16 cellular contexts compared by ENCODE assay signal in genomic region chrX:39766882-39767281, GRCh38.
DNase-seq lines count a peak whose midpoint lies in the region; ATAC-seq and TF ChIP-seq lines count a peak whose summit lies in the region.
"Had no signal": no experiment of that assay in that cellular context is flagged by ENCODE, and none has a peak within 500 bp of the region (broad histone marks: within the 10 kb centered on the region; RNA-seq: fewer than 3 reads in every experiment).

No MANE protein-coding gene starts in this region.

- peaks cover 23% of the 10 kb centered on the region for H3K4me1 ChIP-seq in CD8-positive, alpha-beta T cell (ENCODE audit: insufficient read depth, low read length)

- no peaks in the 10 kb centered on the region for H3K36me3 ChIP-seq in CD8-positive, alpha-beta T cell (ENCODE audit: insufficient read depth, low read length)

- peak overlapping the region; percentile 93 for H3K27ac Mint-ChIP-seq in CD8-positive, alpha-beta T cell
- no peak overlapping the region for H3K27ac Mint-ChIP-seq in activated T-helper 17 cell treated with anti-CD3 and anti-CD28 coated beads, Interleukin-2, amount 50 U/mL, for 72 hours
- H3K27ac Mint-ChIP-seq: dendritic cell treated with granulocyte-macrophage colony-stimulating factor and Interleukin-4, amounts not matched to agents 40 ng/mL and 50 ng/mL, for 4 days had no signal

- H3K4me3 Mint-ChIP-seq in CD8-positive, alpha-beta T cell = no peak overlapping the region
- H3K4me3 Mint-ChIP-seq in activated T-helper 17 cell treated with anti-CD3 and anti-CD28 coated beads, Interleukin-2, amount 50 U/mL, for 72 hours = peak overlapping the region; percentile 65
- H3K4me3 Mint-ChIP-seq: dendritic cell treated with granulocyte-macrophage colony-stimulating factor and Interleukin-4, amounts not matched to agents 40 ng/mL and 50 ng/mL, for 4 days had no signal

- intact Hi-C loops in CD8-positive, alpha-beta T cell (cut with DNase I, micrococcal nuclease) = loop anchor here in 1 of 2 experiments (1.0 kb wide), 1 partner anchor 7 kb away; no protein-coding TSS in a partner anchor

- H3K9me3 Mint-ChIP-seq in CD8-positive, alpha-beta T cell = no peaks in the 10 kb centered on the region
- H3K9me3 Mint-ChIP-seq in activated T-helper 17 cell treated with anti-CD3 and anti-CD28 coated beads, Interleukin-2, amount 50 U/mL, for 72 hours = no peaks in the 10 kb centered on the region
- H3K9me3 Mint-ChIP-seq: dendritic cell treated with granulocyte-macrophage colony-stimulating factor and Interleukin-4, amounts not matched to agents 40 ng/mL and 50 ng/mL, for 4 days had no signal

- no peaks in the 10 kb centered on the region for H3K27me3 Mint-ChIP-seq in CD8-positive, alpha-beta T cell (ENCODE audit: low read depth)
- H3K27me3 Mint-ChIP-seq in activated T-helper 17 cell treated with anti-CD3 and anti-CD28 coated beads, Interleukin-2, amount 50 U/mL, for 72 hours = no peaks in the 10 kb centered on the region

- ATAC-seq in CD8-positive, alpha-beta T cell = no peak
- no peak for ATAC-seq in activated T-helper 17 cell treated with anti-CD3 and anti-CD28 coated beads, Interleukin-2, amount 50 U/mL, for 72 hours (replicated peaks)
- no peak for ATAC-seq in GM18868 (IDR thresholded peaks at IDR 0.05; ENCODE audit: unreplicated experiment)
- ATAC-seq: Panc1, sciatic nerve had no signal

- H3K36me3 Mint-ChIP-seq in CD8-positive, alpha-beta T cell = no peaks in the 10 kb centered on the region
- no peaks in the 10 kb centered on the region for H3K36me3 Mint-ChIP-seq in activated T-helper 17 cell treated with anti-CD3 and anti-CD28 coated beads, Interleukin-2, amount 50 U/mL, for 72 hours (ENCODE audit: low read depth)

- peaks cover 35% of the 10 kb centered on the region for H3K4me1 Mint-ChIP-seq in CD8-positive, alpha-beta T cell (ENCODE audit: low read depth)
- peaks cover 8% of the 10 kb centered on the region for H3K4me1 Mint-ChIP-seq in activated T-helper 17 cell treated with anti-CD3 and anti-CD28 coated beads, Interleukin-2, amount 50 U/mL, for 72 hours

- H3K27me3 ChIP-seq in CD8-positive, alpha-beta T cell (ENCODE audit: insufficient read depth, low read length) = no peaks in the 10 kb centered on the region

- POLR2A ChIA-PET in CD8-positive, alpha-beta T cell (lab: Charles Lee) = no interaction called here

- no peak for TF ChIP-seq CTCF in CD8-positive, alpha-beta T cell (IDR thresholded peaks at IDR 0.05)

- H3K4me3 ChIP-seq in CD8-positive, alpha-beta T cell (ENCODE audit: low read depth, low read length) = no peak overlapping the region

- CTCF ChIA-PET in CD8-positive, alpha-beta T cell (lab: Charles Lee) = no interaction called here

- no peak overlapping the region for H3K27ac ChIP-seq in CD8-positive, alpha-beta T cell (ENCODE audit: low read depth, low read length)
- H3K27ac ChIP-seq: epithelial cell of prostate, VCaP had no signal

- H3K9me3 ChIP-seq in CD8-positive, alpha-beta T cell (ENCODE audit: low read length) = no peaks in the 10 kb centered on the region

- DNase-seq in AG20443 (ENCODE audit: low spot score) = peak; percentile 14
- DNase-seq in CD8-positive, alpha-beta T cell = no peak
- peak; percentile 21 for DNase-seq in midbrain (lab: John Stamatoyannopoulos, UW)
- DNase-seq in foreskin melanocyte = no peak
- DNase-seq in retina = no peak
- DNase-seq in OCI-M2 (lab: John Stamatoyannopoulos, UW; ENCODE audit: unreplicated experiment) = no peak
- DNase-seq: H7, mammary epithelial cell, NCI-H2029 treated with DMSO at 0.1 percent for 48 hours had no signal

Comparison
In these comparisons a context has a peak if more than half of its experiments do, and no peak if none do; other contexts are left out.
1. DNase-seq: peak in AG20443 (single experiment) and midbrain (single experiment); none in CD8-positive, alpha-beta T cell (0 of 7), foreskin melanocyte (single experiment), retina (single experiment) and OCI-M2 (single experiment).